In genomic region chr4:157590679-157591078, GRCh38 we compare ENCODE assay signal across 29 cellular contexts.
"Had no signal": no experiment of that assay in that cellular context is flagged by ENCODE, and none has a peak within 500 bp of the region (broad histone marks: within the 10 kb centered on the region; RNA-seq: fewer than 3 reads in every experiment).

No MANE protein-coding gene starts in this region.

- H3K27me3 Mint-ChIP-seq: activated CD4-positive, alpha-beta memory T cell treated with anti-CD3 and anti-CD28 coated beads, Interleukin-2, amount 10 ng/mL, durations not matched to agents 7 days and 5 days; activated CD4-positive, alpha-beta T cell treated with anti-CD3 and anti-CD28 coated beads, Interleukin-2, amount 10 ng/mL, durations not matched to agents 7 days and 5 days; activated naive CD8-positive, alpha-beta T cell; activated T-helper 17 cell treated with anti-CD3 and anti-CD28 coated beads, Interleukin-2, amount 50 U/mL, for 72 hours; effector memory CD8-positive, alpha-beta T cell had no signal

- H3K4me1 Mint-ChIP-seq: activated CD4-positive, alpha-beta memory T cell treated with anti-CD3 and anti-CD28 coated beads, Interleukin-2, amount 10 ng/mL, durations not matched to agents 7 days and 5 days; activated CD4-positive, alpha-beta T cell treated with anti-CD3 and anti-CD28 coated beads, Interleukin-2, amount 10 ng/mL, durations not matched to agents 7 days and 5 days; activated T-helper 17 cell treated with anti-CD3 and anti-CD28 coated beads, Interleukin-2, amount 50 U/mL, for 72 hours had no signal

- H3K4me3 ChIP-seq: body of pancreas had no signal

- H3K36me3 Mint-ChIP-seq: activated naive CD8-positive, alpha-beta T cell; WTC11 had no signal

- H3K27ac Mint-ChIP-seq: activated CD4-positive, alpha-beta memory T cell treated with anti-CD3 and anti-CD28 coated beads, Interleukin-2, amount 10 ng/mL, durations not matched to agents 7 days and 5 days; activated CD4-positive, alpha-beta T cell treated with anti-CD3 and anti-CD28 coated beads, Interleukin-2, amount 10 ng/mL, durations not matched to agents 7 days and 5 days; activated naive CD8-positive, alpha-beta T cell; activated T-helper 17 cell treated with anti-CD3 and anti-CD28 coated beads, Interleukin-2, amount 50 U/mL, for 72 hours; effector memory CD8-positive, alpha-beta T cell; WTC11 had no signal

- DNase-seq: activated CD4-positive, alpha-beta memory T cell treated with anti-CD3 and anti-CD28 coated beads, Interleukin-2, amount 10 ng/mL, durations not matched to agents 7 days and 5 days; activated CD4-positive, alpha-beta T cell treated with anti-CD3 and anti-CD28 coated beads for 1 hour; activated CD4-positive, alpha-beta T cell treated with anti-CD3 and anti-CD28 coated beads for 4 hours; activated CD4-positive, alpha-beta T cell treated with anti-CD3 and anti-CD28 coated beads, Interleukin-2, amount 10 ng/mL, durations not matched to agents 7 days and 5 days; activated CD4-positive, alpha-beta T cell treated with anti-CD3 and anti-CD28 coated beads, Interleukin-2, amount 50 U/mL, for 4 hours; activated effector memory CD4-positive, alpha-beta T cell treated with Interleukin-2 at 50 U/mL for 16 hours; activated gamma-delta T cell treated with Interleukin-2 at 50 U/mL for 16 hours; activated naive CD4-positive, alpha-beta T cell treated with anti-CD3 and anti-CD28 coated beads, Interleukin-2, amount 50 U/mL, for 16 hours; activated naive CD4-positive, alpha-beta T cell treated with Interleukin-2 at 50 U/mL for 16 hours; activated T-cell treated with anti-CD3 and anti-CD28 coated beads, Interleukin-2, amount 50 U/mL, for 4 hours; amniotic stem cell; anterior cingulate cortex; body of pancreas; caudate nucleus; cortex of kidney; dermis blood vessel endothelial cell; effector CD4-positive, alpha-beta T cell; effector memory CD8-positive, alpha-beta T cell; foreskin fibroblast; head of caudate nucleus; T-helper 2 cell had no signal

- H3K27me3 ChIP-seq: body of pancreas had no signal

- H3K27ac ChIP-seq: body of pancreas, VCaP had no signal

- H3K4me3 Mint-ChIP-seq: activated CD4-positive, alpha-beta memory T cell treated with anti-CD3 and anti-CD28 coated beads, Interleukin-2, amount 10 ng/mL, durations not matched to agents 7 days and 5 days; activated CD4-positive, alpha-beta T cell treated with anti-CD3 and anti-CD28 coated beads, Interleukin-2, amount 10 ng/mL, durations not matched to agents 7 days and 5 days; activated naive CD8-positive, alpha-beta T cell; activated T-cell treated with anti-CD3 and anti-CD28 coated beads, Interleukin-2, amount 50 U/mL, for 4 hours; activated T-helper 17 cell treated with anti-CD3 and anti-CD28 coated beads, Interleukin-2, amount 50 U/mL, for 72 hours; effector memory CD8-positive, alpha-beta T cell; WTC11 had no signal

- H3K9me3 Mint-ChIP-seq: activated CD4-positive, alpha-beta memory T cell treated with anti-CD3 and anti-CD28 coated beads, Interleukin-2, amount 10 ng/mL, durations not matched to agents 7 days and 5 days; activated CD4-positive, alpha-beta T cell treated with anti-CD3 and anti-CD28 coated beads, Interleukin-2, amount 10 ng/mL, durations not matched to agents 7 days and 5 days; WTC11 had no signal

- FAIRE-seq: colon, endometrium, frontal cortex had no signal

- H3K9me3 ChIP-seq: body of pancreas had no signal

- ATAC-seq: activated T-cell treated with anti-CD3 and anti-CD28 coated beads, Interleukin-2, amount 50 U/mL, for 4 hours; activated T-helper 17 cell treated with anti-CD3 and anti-CD28 coated beads, Interleukin-2, amount 50 U/mL, for 72 hours; body of pancreas; effector memory CD8-positive, alpha-beta T cell; esophagus mucosa; WTC11 had no signal
